In genomic region chr6:137581019-137581707, GRCh38 we compare ENCODE assay signal across 15 cellular contexts.
DNase-seq lines count a peak whose midpoint lies in the region; ATAC-seq and TF ChIP-seq lines count a peak whose summit lies in the region.
"Had no signal": no experiment of that assay in that cellular context is flagged by ENCODE, and none has a peak within 500 bp of the region (broad histone marks: within the 10 kb centered on the region; RNA-seq: fewer than 3 reads in every experiment).

No MANE protein-coding gene starts in this region.

- TF ChIP-seq POLR2A in NB4 (IDR thresholded peaks at IDR 0.05; ENCODE audit: extremely low read depth, insufficient read length), result no peak

- H3K27ac ChIP-seq in upper lobe of right lung (no peak overlapping the region), mammary epithelial cell (ENCODE audit: insufficient read depth, low read depth, low read length) (no peak overlapping the region)
- H3K27ac ChIP-seq: C4-2B, gastrocnemius medialis had no signal

- no peak overlapping the region for H2AFZ ChIP-seq in mammary epithelial cell (ENCODE audit: low read depth, low read length)

- in situ Hi-C loops in mammary epithelial cell (cut with MboI; ENCODE audit: low sequenced_read_pairs in 2 of 2), result no loop called here

- no peaks in the 10 kb centered on the region for H3K79me2 ChIP-seq in mammary epithelial cell (ENCODE audit: insufficient read depth, low read length)

- ATAC-seq in GM18909 (IDR thresholded peaks at IDR 0.05; ENCODE audit: poor library complexity, unreplicated experiment) (peak; percentile 44), HG02623 (IDR thresholded peaks at IDR 0.05; ENCODE audit: unreplicated experiment) (peak; percentile 55), upper lobe of right lung (peak; percentile 57)
- ATAC-seq: gastrocnemius medialis had no signal

- H3K4me3 ChIP-seq in NB4 (ENCODE audit: low read depth, low read length), result no peak overlapping the region
- no peak overlapping the region for H3K4me3 ChIP-seq in upper lobe of right lung
- no peak overlapping the region for H3K4me3 ChIP-seq in mammary epithelial cell (replicated peaks in 1 of 3; ENCODE audit: insufficient read depth in 1 of 3, low read depth in 2 of 3, low read length in 3 of 3)
- H3K4me3 ChIP-seq: gastrocnemius medialis, lung had no signal

- BruUV-seq in mammary epithelial cell (replicated peaks; lab: Mats Ljungman, UMichigan), result no TSS peak

- no peaks in the 10 kb centered on the region for H3K36me3 ChIP-seq in upper lobe of right lung
- H3K36me3 ChIP-seq in mammary epithelial cell (ENCODE audit: insufficient read depth, low read length), result no peaks in the 10 kb centered on the region
- H3K36me3 ChIP-seq: gastrocnemius medialis had no signal

- intact Hi-C loops in upper lobe of right lung (cut with DNase I) (no loop called here), mammary epithelial cell (cut with micrococcal nuclease) (no loop called here)

- H3K9me3 ChIP-seq in upper lobe of right lung (no peaks in the 10 kb centered on the region), mammary epithelial cell (replicated peaks; ENCODE audit: insufficient read depth, low read length) (no peaks in the 10 kb centered on the region)
- H3K9me3 ChIP-seq: gastrocnemius medialis had no signal

- dilution Hi-C loops in mammary epithelial cell (cut with HindIII; ENCODE audit: low sequenced_read_pairs), result no loop called here

- CTCF ChIA-PET in mammary epithelial cell (lab: Charles Lee; ENCODE audit: low non-redundant PET), result no interaction called here

- H3K4me1 ChIP-seq in upper lobe of right lung (no peaks in the 10 kb centered on the region), mammary epithelial cell (ENCODE audit: insufficient read depth, low read length) (no peaks in the 10 kb centered on the region)
- H3K4me1 ChIP-seq: gastrocnemius medialis had no signal

- H3K4me2 ChIP-seq in mammary epithelial cell (ENCODE audit: insufficient read depth, low read depth, low read length), result no peak overlapping the region

- H3K27me3 ChIP-seq in upper lobe of right lung (no peaks in the 10 kb centered on the region), mammary epithelial cell (ENCODE audit: insufficient read depth, low read length) (no peaks in the 10 kb centered on the region)
- H3K27me3 ChIP-seq: gastrocnemius medialis had no signal

- peak; percentile 9 for DNase-seq in NB4 (ENCODE audit: low read depth)
- no peak for DNase-seq in upper lobe of right lung
- DNase-seq in NCI-H510A (lab: John Stamatoyannopoulos, UW), result no peak
- no peak for DNase-seq in mammary epithelial cell
- no peak for DNase-seq in NCI-H69 (lab: John Stamatoyannopoulos, UW)
- DNase-seq: activated CD4-positive, alpha-beta T cell treated with anti-CD3 and anti-CD28 coated beads for 4 hours; activated CD8-positive, alpha-beta memory T cell treated with anti-CD3 and anti-CD28 coated beads, Interleukin-2, amount 50 U/mL, for 48 hours; gastrocnemius medialis; NCI-H1436; NCI-H2227 treated with DMSO at 0.1 percent for 48 hours; T1000 had no signal

- H3K9ac ChIP-seq in mammary epithelial cell (ENCODE audit: insufficient read depth, low read length), result no peak overlapping the region

- TF ChIP-seq CTCF in NB4 (IDR thresholded peaks at IDR 0.05; ENCODE audit: low read depth, low read length) (no peak), upper lobe of right lung (IDR thresholded peaks at IDR 0.05) (no peak), mammary epithelial cell (conservative IDR thresholded peaks at IDR 0.05 in 1 of 2, IDR thresholded peaks at IDR 0.05 in 1 of 2; ENCODE audit: extremely low read depth in 1 of 2, insufficient read depth in 1 of 2, low read depth in 1 of 2, low read length in 2 of 2) (no peak)

- WGBS in mammary epithelial cell (ENCODE audit: low coverage, missing lambda C conversion rate), result 67% methylated on average over 3 of the region's 3 CpGs

- H4K20me1 ChIP-seq in mammary epithelial cell (ENCODE audit: insufficient read depth, low read length), result no peaks in the 10 kb centered on the region
